In the genomic region with DNA sequence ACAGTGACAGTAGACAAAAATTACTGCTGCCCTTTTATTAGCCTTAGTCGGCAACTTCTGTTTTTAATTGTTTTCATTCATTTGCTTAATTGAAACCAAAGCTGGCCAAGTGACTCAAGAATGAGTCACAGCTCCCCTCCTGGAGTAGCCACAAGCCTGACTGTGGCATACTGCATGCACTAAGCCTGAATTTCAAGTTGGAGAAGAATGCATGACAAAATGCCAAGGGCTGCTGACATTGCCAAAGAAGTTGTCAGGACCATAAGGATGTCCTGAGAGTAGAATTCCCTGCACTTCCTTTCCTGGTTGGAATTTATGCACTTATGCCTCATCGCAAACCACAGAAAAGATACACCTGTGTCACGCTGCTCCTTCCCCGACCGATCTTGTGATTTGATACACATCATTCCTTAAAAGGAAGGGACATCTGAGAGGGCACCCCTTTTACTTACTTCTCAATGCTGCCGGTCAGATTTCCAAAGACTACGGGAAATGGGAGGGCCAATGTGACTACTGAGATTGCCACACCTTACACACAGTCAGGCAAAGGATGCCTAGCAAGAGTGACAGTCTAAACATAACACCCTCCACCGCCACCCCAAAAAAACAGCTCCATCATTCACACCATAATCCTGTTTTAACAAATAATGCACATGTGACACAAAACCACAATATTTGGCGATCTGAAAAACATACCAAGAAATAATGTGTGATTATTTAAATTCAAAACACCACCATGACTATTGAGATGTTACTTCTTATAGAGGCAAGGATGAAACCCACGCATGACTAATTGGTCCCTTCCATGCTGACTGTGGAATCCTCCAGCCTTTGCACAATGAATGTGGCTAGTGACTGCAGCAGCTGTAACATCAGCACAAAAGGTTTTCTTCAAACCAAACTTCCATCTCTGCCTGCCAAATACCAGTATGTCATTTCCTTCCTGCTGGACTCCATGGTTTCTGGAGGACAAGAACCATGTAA, we compare ENCODE assay signal across 1 cellular context.
TF ChIP-seq lines count a peak whose summit lies in the region.

No MANE protein-coding gene starts in this region.

TF ChIP-seq in GM23338, 12 proteins besides CTCF, POLR2A, EP300 and RAD21 (continued from another document):
- TF ChIP-seq, protein P1, sequence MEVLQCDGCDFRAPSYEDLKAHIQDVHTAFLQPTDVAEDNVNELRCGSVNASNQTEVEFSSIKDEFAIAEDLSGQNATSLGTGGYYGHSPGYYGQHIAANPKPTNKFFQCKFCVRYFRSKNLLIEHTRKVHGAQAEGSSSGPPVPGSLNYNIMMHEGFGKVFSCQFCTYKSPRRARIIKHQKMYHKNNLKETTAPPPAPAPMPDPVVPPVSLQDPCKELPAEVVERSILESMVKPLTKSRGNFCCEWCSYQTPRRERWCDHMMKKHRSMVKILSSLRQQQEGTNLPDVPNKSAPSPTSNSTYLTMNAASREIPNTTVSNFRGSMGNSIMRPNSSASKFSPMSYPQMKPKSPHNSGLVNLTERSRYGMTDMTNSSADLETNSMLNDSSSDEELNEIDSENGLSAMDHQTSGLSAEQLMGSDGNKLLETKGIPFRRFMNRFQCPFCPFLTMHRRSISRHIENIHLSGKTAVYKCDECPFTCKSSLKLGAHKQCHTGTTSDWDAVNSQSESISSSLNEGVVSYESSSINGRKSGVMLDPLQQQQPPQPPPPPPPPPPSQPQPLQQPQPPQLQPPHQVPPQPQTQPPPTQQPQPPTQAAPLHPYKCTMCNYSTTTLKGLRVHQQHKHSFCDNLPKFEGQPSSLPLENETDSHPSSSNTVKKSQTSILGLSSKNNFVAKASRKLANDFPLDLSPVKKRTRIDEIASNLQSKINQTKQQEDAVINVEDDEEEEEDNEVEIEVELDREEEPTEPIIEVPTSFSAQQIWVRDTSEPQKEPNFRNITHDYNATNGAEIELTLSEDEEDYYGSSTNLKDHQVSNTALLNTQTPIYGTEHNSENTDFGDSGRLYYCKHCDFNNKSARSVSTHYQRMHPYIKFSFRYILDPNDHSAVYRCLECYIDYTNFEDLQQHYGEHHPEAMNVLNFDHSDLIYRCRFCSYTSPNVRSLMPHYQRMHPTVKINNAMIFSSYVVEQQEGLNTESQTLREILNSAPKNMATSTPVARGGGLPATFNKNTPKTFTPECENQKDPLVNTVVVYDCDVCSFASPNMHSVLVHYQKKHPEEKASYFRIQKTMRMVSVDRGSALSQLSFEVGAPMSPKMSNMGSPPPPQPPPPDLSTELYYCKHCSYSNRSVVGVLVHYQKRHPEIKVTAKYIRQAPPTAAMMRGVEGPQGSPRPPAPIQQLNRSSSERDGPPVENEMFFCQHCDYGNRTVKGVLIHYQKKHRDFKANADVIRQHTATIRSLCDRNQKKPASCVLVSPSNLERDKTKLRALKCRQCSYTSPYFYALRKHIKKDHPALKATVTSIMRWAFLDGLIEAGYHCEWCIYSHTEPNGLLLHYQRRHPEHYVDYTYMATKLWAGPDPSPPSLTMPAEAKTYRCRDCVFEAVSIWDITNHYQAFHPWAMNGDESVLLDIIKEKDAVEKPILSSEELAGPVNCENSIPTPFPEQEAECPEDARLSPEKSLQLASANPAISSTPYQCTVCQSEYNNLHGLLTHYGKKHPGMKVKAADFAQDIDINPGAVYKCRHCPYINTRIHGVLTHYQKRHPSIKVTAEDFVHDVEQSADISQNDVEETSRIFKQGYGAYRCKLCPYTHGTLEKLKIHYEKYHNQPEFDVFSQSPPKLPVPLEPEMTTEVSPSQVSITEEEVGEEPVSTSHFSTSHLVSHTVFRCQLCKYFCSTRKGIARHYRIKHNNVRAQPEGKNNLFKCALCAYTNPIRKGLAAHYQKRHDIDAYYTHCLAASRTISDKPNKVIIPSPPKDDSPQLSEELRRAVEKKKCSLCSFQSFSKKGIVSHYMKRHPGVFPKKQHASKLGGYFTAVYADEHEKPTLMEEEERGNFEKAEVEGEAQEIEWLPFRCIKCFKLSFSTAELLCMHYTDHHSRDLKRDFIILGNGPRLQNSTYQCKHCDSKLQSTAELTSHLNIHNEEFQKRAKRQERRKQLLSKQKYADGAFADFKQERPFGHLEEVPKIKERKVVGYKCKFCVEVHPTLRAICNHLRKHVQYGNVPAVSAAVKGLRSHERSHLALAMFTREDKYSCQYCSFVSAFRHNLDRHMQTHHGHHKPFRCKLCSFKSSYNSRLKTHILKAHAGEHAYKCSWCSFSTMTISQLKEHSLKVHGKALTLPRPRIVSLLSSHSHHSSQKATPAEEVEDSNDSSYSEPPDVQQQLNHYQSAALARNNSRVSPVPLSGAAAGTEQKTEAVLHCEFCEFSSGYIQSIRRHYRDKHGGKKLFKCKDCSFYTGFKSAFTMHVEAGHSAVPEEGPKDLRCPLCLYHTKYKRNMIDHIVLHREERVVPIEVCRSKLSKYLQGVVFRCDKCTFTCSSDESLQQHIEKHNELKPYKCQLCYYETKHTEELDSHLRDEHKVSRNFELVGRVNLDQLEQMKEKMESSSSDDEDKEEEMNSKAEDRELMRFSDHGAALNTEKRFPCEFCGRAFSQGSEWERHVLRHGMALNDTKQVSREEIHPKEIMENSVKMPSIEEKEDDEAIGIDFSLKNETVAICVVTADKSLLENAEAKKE (CRISPR knock-in tag; IDR thresholded peaks at IDR 0.05), result peak; percentile 54; the same call in 1 of the 2 replicates
TF ChIP-seq in GM23338: peak in this region for 1.
